In genomic region chr5:62284946-62285891, GRCh38 we compare ENCODE assay signal across 9 cellular contexts. TPM values are rescaled to one million over a fixed set of nuclear protein-coding genes. Genes with fewer than 3 reads are reported as not detected.
DNase-seq lines count a peak whose midpoint lies in the region; ATAC-seq and TF ChIP-seq lines count a peak whose summit lies in the region.
"Had no signal": no experiment of that assay in that cellular context is flagged by ENCODE, and none has a peak within 500 bp of the region (broad histone marks: within the 10 kb centered on the region; RNA-seq: fewer than 3 reads in every experiment).

No MANE protein-coding gene starts in this region.

- H3K9me3 ChIP-seq in lower lobe of right lung = no peaks in the 10 kb centered on the region

- H3K36me3 ChIP-seq in lower lobe of right lung = no peaks in the 10 kb centered on the region

- ATAC-seq in HG03439 (IDR thresholded peaks at IDR 0.05; ENCODE audit: unreplicated experiment) = peak; percentile 72
- peak; percentile 89 to 92 for ATAC-seq in activated naive CD4-positive, alpha-beta T cell treated with anti-CD3 and anti-CD28 coated beads, Interleukin-2, amount 50 U/mL, for 72 hours
- no peak for ATAC-seq in lower lobe of right lung
- ATAC-seq: left lobe of liver had no signal

- H3K36me3 Mint-ChIP-seq in activated naive CD4-positive, alpha-beta T cell treated with anti-CD3 and anti-CD28 coated beads, Interleukin-2, amount 50 U/mL, for 72 hours = peaks cover 17 to 50% of the 10 kb centered on the region in 2 donors

- H3K27ac ChIP-seq in lower lobe of right lung = no peak overlapping the region

- intact Hi-C loops in lower lobe of right lung (cut with DNase I) = no loop called here

- no peaks in the 10 kb centered on the region for H3K27me3 ChIP-seq in lower lobe of right lung (ENCODE audit: low read depth)

- H3K4me1 ChIP-seq in lower lobe of right lung = no peaks in the 10 kb centered on the region

- no peak overlapping the region for H3K4me3 ChIP-seq in lower lobe of right lung

- peak; percentile 77 for DNase-seq in activated naive CD4-positive, alpha-beta T cell treated with Interleukin-2 at 50 U/mL for 16 hours
- DNase-seq in activated naive CD4-positive, alpha-beta T cell (lab: John Stamatoyannopoulos, UW) = no peak
- DNase-seq in activated naive CD4-positive, alpha-beta T cell treated with anti-CD3 and anti-CD28 coated beads, Interleukin-2, amount 50 U/mL, for 72 hours (ENCODE audit: low spot score in 2 of 2) = peak; percentile 58 to 76
- DNase-seq in NCI-H2196 treated with DMSO at 0.1 percent for 48 hours (lab: John Stamatoyannopoulos, UW; ENCODE audit: unreplicated experiment) = no peak
- no peak for DNase-seq in DMS79 (lab: John Stamatoyannopoulos, UW)
- no peak for DNase-seq in DMS153 (lab: John Stamatoyannopoulos, UW)
- DNase-seq in lower lobe of right lung = no peak

- H3K27ac Mint-ChIP-seq in activated naive CD4-positive, alpha-beta T cell treated with anti-CD3 and anti-CD28 coated beads, Interleukin-2, amount 50 U/mL, for 72 hours = peak overlapping the region; percentile 88 to 94

- H3K9me3 Mint-ChIP-seq in activated naive CD4-positive, alpha-beta T cell treated with anti-CD3 and anti-CD28 coated beads, Interleukin-2, amount 50 U/mL, for 72 hours = peaks cover 19 to 32% of the 10 kb centered on the region in 2 donors

- no peak for TF ChIP-seq CTCF in lower lobe of right lung (IDR thresholded peaks at IDR 0.05)

RNA-seq across cellular contexts. Expression of gene KIF2A, which starts 20.8 kb away (rescaled TPM):
- total RNA-seq in activated naive CD4-positive, alpha-beta T cell treated with anti-CD3 and anti-CD28 coated beads, Interleukin-2, amount 50 U/mL, for 72 hours = 100 to 1,000 TPM; 142 to 155 TPM
- 23.5 TPM for total RNA-seq in lower lobe of right lung

Comparison
In these comparisons a context has a peak if more than half of its experiments do, and no peak if none do; other contexts are left out.
1. DNase-seq: peak in activated naive CD4-positive, alpha-beta T cell treated with Interleukin-2 at 50 U/mL for 16 hours (single experiment) and activated naive CD4-positive, alpha-beta T cell treated with anti-CD3 and anti-CD28 coated beads, Interleukin-2, amount 50 U/mL, for 72 hours (2 of 2); none in activated naive CD4-positive, alpha-beta T cell (0 of 4), NCI-H2196 treated with DMSO at 0.1 percent for 48 hours (single experiment), DMS79 (single experiment), DMS153 (single experiment) and lower lobe of right lung (single experiment).
2. ATAC-seq: peak in HG03439 (single experiment) and activated naive CD4-positive, alpha-beta T cell treated with anti-CD3 and anti-CD28 coated beads, Interleukin-2, amount 50 U/mL, for 72 hours (2 of 2); none in lower lobe of right lung (0 of 2).